ENCODE assay signal across 8 cellular contexts in genomic region chr20:23350007-23350854, GRCh38. TPM values are rescaled to one million over a fixed set of nuclear protein-coding genes. Genes with fewer than 3 reads are reported as not detected.
DNase-seq lines count a peak whose midpoint lies in the region; ATAC-seq and TF ChIP-seq lines count a peak whose summit lies in the region.

Gene NXT1 (plus strand): TSS chr20:23350791. CDS start chr20:23354042, 3,251 bp downstream.

- peak within 1 kb of the TSS; percentile 88 for H3K4me3 Mint-ChIP-seq in activated T-helper 17 cell treated with anti-CD3 and anti-CD28 coated beads, Interleukin-2, amount 50 U/mL, for 72 hours
- H3K4me3 Mint-ChIP-seq in naive thymus-derived CD4-positive, alpha-beta T cell: peak within 1 kb of the TSS; percentile 84 to 100 (median 98)
- H3K4me3 Mint-ChIP-seq in stimulated activated naive B cell treated with anti-CD40 and anti-IgM and Interleukin-4, amounts not matched to agents 10 μg/mL and 1 μg/mL and 100 μg/mL, for 72 hours: peak within 1 kb of the TSS; percentile 89 to 94

- peaks cover 36% of the 10 kb centered on the region for H3K36me3 Mint-ChIP-seq in activated T-helper 17 cell treated with anti-CD3 and anti-CD28 coated beads, Interleukin-2, amount 50 U/mL, for 72 hours (ENCODE audit: low read depth)
- peaks cover 0 to 10% (median 0%) of the 10 kb centered on the region in 5 donors for H3K36me3 Mint-ChIP-seq in naive thymus-derived CD4-positive, alpha-beta T cell
- peaks cover 9 to 19% of the 10 kb centered on the region in 2 donors for H3K36me3 Mint-ChIP-seq in stimulated activated naive B cell treated with anti-CD40 and anti-IgM and Interleukin-4, amounts not matched to agents 10 μg/mL and 1 μg/mL and 100 μg/mL, for 72 hours

- intact Hi-C loops in naive thymus-derived CD4-positive, alpha-beta T cell (cut with micrococcal nuclease): loop anchor here (1.0 to 10.0 kb wide), 9 partner anchors 8 to 1845 kb away; partner anchors contain the start of genes NAPB (in 2 of the 2), APMAP (in 1 of the 2), ENTPD6 (in 1 of the 2) and GZF1 (in 1 of the 2)

- peak within 1 kb of the TSS; percentile 98 for H3K4me3 ChIP-seq in LNCaP clone FGC (ENCODE audit: low read depth, low read length)
- H3K4me3 ChIP-seq in naive thymus-derived CD4-positive, alpha-beta T cell (ENCODE audit: low read length): peak within 1 kb of the TSS; percentile 99

- POLR2A ChIA-PET in RWPE1 (lab: Yijun Ruan, JAX; ENCODE audit: low non-redundant PET): interaction anchor here (0.6 to 1.5 kb wide), 8 partner anchors 8 to 551 kb away, joined by 3 to 14 read pairs (median 3); no protein-coding TSS in a partner anchor
- POLR2A ChIA-PET in naive thymus-derived CD4-positive, alpha-beta T cell (lab: Charles Lee): interaction anchor here (0.5 to 3.0 kb wide), 11 partner anchors 9 to 1707 kb away, joined by 3 to 88 read pairs (median 3); partner anchors contain the start of genes GZF1 and NAPB

- peaks cover 15% of the 10 kb centered on the region for H3K4me1 Mint-ChIP-seq in activated T-helper 17 cell treated with anti-CD3 and anti-CD28 coated beads, Interleukin-2, amount 50 U/mL, for 72 hours
- H3K4me1 Mint-ChIP-seq in naive thymus-derived CD4-positive, alpha-beta T cell: peaks cover 12 to 35% (median 26%) of the 10 kb centered on the region in 7 donors
- H3K4me1 Mint-ChIP-seq in stimulated activated naive B cell treated with anti-CD40 and anti-IgM and Interleukin-4, amounts not matched to agents 10 μg/mL and 1 μg/mL and 100 μg/mL, for 72 hours: peaks cover 12 to 21% of the 10 kb centered on the region in 2 donors

- H3K9me3 ChIP-seq in naive thymus-derived CD4-positive, alpha-beta T cell (ENCODE audit: control insufficient read depth in 2 of 3, low read length in 3 of 3): no peaks in the 10 kb centered on the region

- H3K27me3 Mint-ChIP-seq in activated T-helper 17 cell treated with anti-CD3 and anti-CD28 coated beads, Interleukin-2, amount 50 U/mL, for 72 hours: no peaks in the 10 kb centered on the region
- peaks cover 0 to 2% (median 0%) of the 10 kb centered on the region in 5 donors for H3K27me3 Mint-ChIP-seq in naive thymus-derived CD4-positive, alpha-beta T cell
- H3K27me3 Mint-ChIP-seq in stimulated activated naive B cell treated with anti-CD40 and anti-IgM and Interleukin-4, amounts not matched to agents 10 μg/mL and 1 μg/mL and 100 μg/mL, for 72 hours: no peaks in the 10 kb centered on the region

- peaks cover 19 to 20% of the 10 kb centered on the region in 2 donors for H3K4me1 ChIP-seq in naive thymus-derived CD4-positive, alpha-beta T cell (ENCODE audit: control insufficient read depth in 2 of 2, insufficient read depth in 2 of 2, low read length in 2 of 2)

- peak within 1 kb of the TSS; percentile 99 for H3K27ac ChIP-seq in RWPE1
- H3K27ac ChIP-seq in naive thymus-derived CD4-positive, alpha-beta T cell (ENCODE audit: low read depth, low read length): peak within 1 kb of the TSS; percentile 99

- CTCF ChIA-PET in RWPE1 (lab: Yijun Ruan, JAX): interaction anchor here (0.5 to 2.2 kb wide), 6 partner anchors 10 to 693 kb away, joined by 3 to 15 read pairs (median 3); partner anchors contain the start of gene NAPB
- CTCF ChIA-PET in naive thymus-derived CD4-positive, alpha-beta T cell (lab: Charles Lee): interaction anchor here (1.0 to 3.0 kb wide), 6 partner anchors 8 to 257 kb away, joined by 3 to 22 read pairs (median 6); partner anchors contain the start of genes GZF1 and NAPB

- ATAC-seq in activated T-helper 17 cell treated with anti-CD3 and anti-CD28 coated beads, Interleukin-2, amount 50 U/mL, for 72 hours (replicated peaks): peak; percentile 94
- ATAC-seq in naive thymus-derived CD4-positive, alpha-beta T cell: peak; percentile 91
- peak; percentile 81 to 84 for ATAC-seq in stimulated activated naive B cell treated with anti-CD40 and anti-IgM and Interleukin-4, amounts not matched to agents 10 μg/mL and 1 μg/mL and 100 μg/mL, for 72 hours (replicated peaks)

- H3K27ac Mint-ChIP-seq in activated T-helper 17 cell treated with anti-CD3 and anti-CD28 coated beads, Interleukin-2, amount 50 U/mL, for 72 hours: peak within 1 kb of the TSS; percentile 100
- H3K27ac Mint-ChIP-seq in naive thymus-derived CD4-positive, alpha-beta T cell: peak within 1 kb of the TSS; percentile 98 to 100 (median 100)
- peak within 1 kb of the TSS; percentile 100 for H3K27ac Mint-ChIP-seq in stimulated activated naive B cell treated with anti-CD40 and anti-IgM and Interleukin-4, amounts not matched to agents 10 μg/mL and 1 μg/mL and 100 μg/mL, for 72 hours

- TF ChIP-seq CTCF in LNCaP clone FGC (IDR thresholded peaks at IDR 0.05; ENCODE audit: control insufficient read depth, extremely low read depth, insufficient read depth): peak; percentile 20
- peak; percentile 33; the same call in 1 of the 2 replicates for TF ChIP-seq CTCF in RWPE1 (conservative IDR thresholded peaks at IDR 0.05; ENCODE audit: low read depth)

- H3K9me3 Mint-ChIP-seq in activated T-helper 17 cell treated with anti-CD3 and anti-CD28 coated beads, Interleukin-2, amount 50 U/mL, for 72 hours: no peaks in the 10 kb centered on the region
- no peaks in the 10 kb centered on the region for H3K9me3 Mint-ChIP-seq in naive thymus-derived CD4-positive, alpha-beta T cell
- no peaks in the 10 kb centered on the region for H3K9me3 Mint-ChIP-seq in stimulated activated naive B cell treated with anti-CD40 and anti-IgM and Interleukin-4, amounts not matched to agents 10 μg/mL and 1 μg/mL and 100 μg/mL, for 72 hours

- H3K27me3 ChIP-seq in naive thymus-derived CD4-positive, alpha-beta T cell (ENCODE audit: control insufficient read depth in 2 of 2, insufficient read depth in 2 of 2, low read length in 2 of 2): no peaks in the 10 kb centered on the region

- DNase-seq in Daoy (ENCODE audit: low read depth): peak; percentile 97
- DNase-seq in GOT3 (lab: John Stamatoyannopoulos, UW): peak; percentile 96
- DNase-seq in LNCaP clone FGC (ENCODE audit: low read depth): peak; percentile 97
- peak; percentile 94 for DNase-seq in RWPE1 (ENCODE audit: low spot score)
- DNase-seq in fibroblast of gingiva (ENCODE audit: low read depth): peak; percentile 98
- DNase-seq in naive thymus-derived CD4-positive, alpha-beta T cell: peak; percentile 92 to 98 (median 95)
- peak; percentile 99 for DNase-seq in stimulated activated naive B cell treated with anti-CD40 and anti-IgM and Interleukin-4, amounts not matched to agents 10 μg/mL and 1 μg/mL and 100 μg/mL, for 72 hours

- peaks cover 0 to 20% (median 0%) of the 10 kb centered on the region in 3 experiments for H3K36me3 ChIP-seq in naive thymus-derived CD4-positive, alpha-beta T cell (ENCODE audit: control insufficient read depth in 2 of 3, insufficient read depth in 3 of 3, low read length in 3 of 3)

RNA-seq across cellular contexts. Expression of gene NXT1, which starts in this region (rescaled TPM):
- 69.6 and 81.5 TPM in 2 replicates for total RNA-seq in Daoy (2014; rRNA removed; shearing (Covaris generic))
- total RNA-seq in activated T-helper 17 cell treated with anti-CD3 and anti-CD28 coated beads, Interleukin-2, amount 50 U/mL, for 72 hours: 10 to 100 TPM; 25.0 to 43.7 TPM
- 10 to 100 TPM; 20.1 to 63.4 (median 39.7) TPM for total RNA-seq in naive thymus-derived CD4-positive, alpha-beta T cell
- polyA plus RNA-seq in naive thymus-derived CD4-positive, alpha-beta T cell: 10 to 100 TPM; 50.3 to 71.8 TPM

Comparison
In these comparisons a context has a peak if more than half of its experiments do, and no peak if none do; other contexts are left out.
1. Peak in every context shown above with its lines: DNase-seq, ATAC-seq, H3K4me3 ChIP-seq and H3K27ac ChIP-seq.